Comparison of ENCODE assay signal across 24 cellular contexts in the genomic region with DNA sequence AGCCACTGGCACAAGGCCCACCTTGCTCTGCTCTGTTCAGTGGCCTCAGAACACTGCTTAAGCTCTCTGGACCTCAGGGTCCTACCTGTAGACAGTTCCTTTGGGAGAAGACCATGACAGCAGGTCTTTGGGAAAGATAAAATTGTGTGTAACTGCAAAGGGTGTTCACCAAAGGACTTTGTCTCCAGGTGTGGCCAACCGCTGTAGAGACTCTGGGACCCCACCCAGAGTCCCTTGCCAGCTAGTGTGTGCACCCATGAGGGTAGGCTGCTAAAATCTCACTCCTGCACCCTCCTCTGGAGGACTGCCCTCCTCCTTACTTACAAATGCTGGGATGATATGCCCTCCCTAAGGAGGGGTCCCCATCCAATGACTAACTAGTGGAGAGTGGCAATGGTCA.
DNase-seq lines count a peak whose midpoint lies in the region; ATAC-seq, FAIRE-seq and TF ChIP-seq lines count a peak whose summit lies in the region.
"Had no signal": no experiment of that assay in that cellular context is flagged by ENCODE, and none has a peak within 500 bp of the region (broad histone marks: within the 10 kb centered on the region; RNA-seq: fewer than 3 reads in every experiment).

No MANE protein-coding gene starts in this region.

- no peaks in the 10 kb centered on the region for H3K36me3 ChIP-seq in astrocyte (ENCODE audit: insufficient read depth, low read length)
- no peaks in the 10 kb centered on the region for H3K36me3 ChIP-seq in mucosa of descending colon (ENCODE audit: low read depth)
- H3K36me3 ChIP-seq in adrenal gland (replicated peaks in 1 of 2) = no peaks in the 10 kb centered on the region
- H3K36me3 ChIP-seq: BLaER1 treated with 17β-estradiol and CSF1 and Interleukin-3, amounts not matched to agents 10 nM and 100 nM had no signal

- intact Hi-C loops in left colon (cut with DNase I, micrococcal nuclease) (no loop called here), mucosa of descending colon (cut with DNase I, micrococcal nuclease) (no loop called here), MCF 10A (cut with micrococcal nuclease) (no loop called here), adrenal gland (cut with DNase I) (no loop called here)

- peak overlapping the region; percentile 97; the same call in 1 of the 2 replicates for H3K27ac Mint-ChIP-seq in HFFc6
- no peak overlapping the region for H3K27ac Mint-ChIP-seq in astrocyte (ENCODE audit: unreplicated experiment)
- H3K27ac Mint-ChIP-seq in MCF 10A (ENCODE audit: low read depth, unreplicated experiment) = no peak overlapping the region
- H3K27ac Mint-ChIP-seq: B cell; CD4-positive, CD25-positive, alpha-beta regulatory T cell; CD8-positive, alpha-beta T cell had no signal

- H3K9me3 ChIP-seq in astrocyte (ENCODE audit: insufficient read depth, low read depth, low read length) (no peaks in the 10 kb centered on the region), mucosa of descending colon (no peaks in the 10 kb centered on the region), adrenal gland (replicated peaks in 1 of 3) (no peaks in the 10 kb centered on the region)
- H3K9me3 ChIP-seq: BLaER1 treated with 17β-estradiol and CSF1 and Interleukin-3, amounts not matched to agents 10 nM and 100 nM; Caco-2 had no signal

- ATAC-seq in left colon (peak; percentile 94), mucosa of descending colon (peak; percentile 60), HG02884 (IDR thresholded peaks at IDR 0.05; ENCODE audit: unreplicated experiment) (no peak)
- ATAC-seq: A549; CD8-positive, alpha-beta T cell had no signal

- H3K79me2 ChIP-seq in astrocyte (ENCODE audit: insufficient read depth, low read length) = no peaks in the 10 kb centered on the region

- H3K4me3 Mint-ChIP-seq in HFFc6 (no peak overlapping the region), astrocyte (ENCODE audit: unreplicated experiment) (no peak overlapping the region), MCF 10A (ENCODE audit: unreplicated experiment) (no peak overlapping the region)
- H3K4me3 Mint-ChIP-seq: B cell; CD4-positive, CD25-positive, alpha-beta regulatory T cell; CD8-positive, alpha-beta T cell had no signal

- no TSS peak for BruUV-seq in MCF 10A (replicated peaks; lab: Mats Ljungman, UMichigan)

- no peak for TF ChIP-seq POLR2A in adrenal gland (IDR thresholded peaks at IDR 0.05)

- H2AFZ ChIP-seq in astrocyte (ENCODE audit: low read depth, low read length) = no peak overlapping the region

- H3K4me1 Mint-ChIP-seq in HFFc6 (ENCODE audit: low read depth) (peaks cover 66% of the 10 kb centered on the region), astrocyte (ENCODE audit: low read depth, unreplicated experiment) (peaks cover 21% of the 10 kb centered on the region), MCF 10A (ENCODE audit: insufficient read depth, unreplicated experiment) (no peaks in the 10 kb centered on the region)
- H3K4me1 Mint-ChIP-seq: B cell; CD4-positive, CD25-positive, alpha-beta regulatory T cell had no signal

- H3K27me3 ChIP-seq in astrocyte (ENCODE audit: insufficient read depth, low read length) (no peaks in the 10 kb centered on the region), adrenal gland (no peaks in the 10 kb centered on the region)
- H3K27me3 ChIP-seq: BLaER1 treated with 17β-estradiol and CSF1 and Interleukin-3, amounts not matched to agents 10 nM and 100 nM had no signal

- no peak overlapping the region for H3K9ac ChIP-seq in astrocyte (ENCODE audit: low read length)
- H3K9ac ChIP-seq: BLaER1 treated with 17β-estradiol and CSF1 and Interleukin-3, amounts not matched to agents 10 nM and 100 nM had no signal

- peak overlapping the region; percentile 66 for H3K4me2 ChIP-seq in astrocyte (ENCODE audit: low read length)
- H3K4me2 ChIP-seq: A549; BLaER1 treated with 17β-estradiol and CSF1 and Interleukin-3, amounts not matched to agents 10 nM and 100 nM had no signal

- CTCF ChIA-PET in MCF 10A (lab: Yijun Ruan, JAX) = no interaction called here

- H4K20me1 ChIP-seq in astrocyte (ENCODE audit: insufficient read depth, low read length) = no peaks in the 10 kb centered on the region
- H4K20me1 ChIP-seq: BLaER1 treated with 17β-estradiol and CSF1 and Interleukin-3, amounts not matched to agents 10 nM and 100 nM had no signal

- no peak overlapping the region for H3K4me3 ChIP-seq in astrocyte (ENCODE audit: insufficient read depth, low read depth, low read length)
- no peak overlapping the region for H3K4me3 ChIP-seq in mucosa of descending colon
- no peak overlapping the region for H3K4me3 ChIP-seq in adrenal gland
- H3K4me3 ChIP-seq: A549; BLaER1 treated with 17β-estradiol and CSF1 and Interleukin-3, amounts not matched to agents 10 nM and 100 nM had no signal

- no peaks in the 10 kb centered on the region; the same call in 1 of the 2 replicates for H3K27me3 Mint-ChIP-seq in HFFc6 (ENCODE audit: insufficient read depth)
- H3K27me3 Mint-ChIP-seq in astrocyte (ENCODE audit: low read depth, unreplicated experiment) = no peaks in the 10 kb centered on the region
- no peaks in the 10 kb centered on the region for H3K27me3 Mint-ChIP-seq in MCF 10A (ENCODE audit: insufficient read depth, unreplicated experiment)
- H3K27me3 Mint-ChIP-seq: B cell had no signal

- peaks cover 11% of the 10 kb centered on the region for H3K36me3 Mint-ChIP-seq in HFFc6 (ENCODE audit: low read depth)
- H3K36me3 Mint-ChIP-seq in astrocyte (ENCODE audit: low read depth, unreplicated experiment) = peaks cover 2% of the 10 kb centered on the region
- H3K36me3 Mint-ChIP-seq in MCF 10A (ENCODE audit: insufficient read depth, unreplicated experiment) = no peaks in the 10 kb centered on the region
- H3K36me3 Mint-ChIP-seq: CD4-positive, CD25-positive, alpha-beta regulatory T cell; CD8-positive, alpha-beta T cell had no signal

- FAIRE-seq in astrocyte (lab: Jason Lieb, UNC) = no peak
- FAIRE-seq: D721Med, G401.6, GM12891, GM19239 had no signal

- TF ChIP-seq CTCF in HFFc6 (IDR thresholded peaks at IDR 0.05) (no peak), astrocyte (IDR thresholded peaks at IDR 0.05; ENCODE audit: insufficient read depth, low read depth, low read length) (no peak), mucosa of descending colon (IDR thresholded peaks at IDR 0.05) (no peak), MCF 10A (IDR thresholded peaks at IDR 0.05; ENCODE audit: unreplicated experiment) (no peak), adrenal gland (IDR thresholded peaks at IDR 0.05) (no peak)

- H3K4me1 ChIP-seq in astrocyte (ENCODE audit: insufficient read depth, low read length) = peaks cover 31% of the 10 kb centered on the region
- H3K4me1 ChIP-seq in mucosa of descending colon (ENCODE audit: low read depth) = no peaks in the 10 kb centered on the region
- H3K4me1 ChIP-seq in adrenal gland (replicated peaks in 1 of 2) = no peaks in the 10 kb centered on the region
- H3K4me1 ChIP-seq: Caco-2 had no signal

- POLR2A ChIA-PET in MCF 10A (lab: Yijun Ruan, JAX) = no interaction called here

- no peak for DNase-seq in HFFc6
- no peak for DNase-seq in astrocyte (ENCODE audit: low read depth)
- DNase-seq in left colon = peak in 1 of 2 donors; percentile 34
- peak in 2 of 3 donors; percentile 39 to 42 for DNase-seq in mucosa of descending colon
- no peak for DNase-seq in MCF 10A (ENCODE audit: unreplicated experiment)
- DNase-seq in adrenal gland = no peak
- no peak for DNase-seq in stimulated activated CD4-positive, alpha-beta T cell treated with anti-CD3 and anti-CD28 coated beads, Interleukin-15, amount 100 ng/mL, for 24 hours
- DNase-seq: AML-193; Caco-2; Calu3; CD4-positive, CD25-positive, alpha-beta regulatory T cell; CD8-positive, alpha-beta T cell; DMS79 treated with DMSO at 0.1 percent for 48 hours; GF-D8 had no signal

- H3K27ac ChIP-seq in astrocyte (ENCODE audit: low read depth, low read length) (no peak overlapping the region), adrenal gland (no peak overlapping the region)
- H3K27ac ChIP-seq: 22Rv1; A549; BLaER1 treated with 17β-estradiol and CSF1 and Interleukin-3, amounts not matched to agents 10 nM and 100 nM; C4-2B had no signal

- WGBS in adrenal gland, 4 donors = 98 to 100% (median 100%) methylated on average over 1 of the region's 1 CpG; no CpG with 5 or more reads in 1 of the 4 donors

- H3K9me3 Mint-ChIP-seq in HFFc6 (no peaks in the 10 kb centered on the region), astrocyte (ENCODE audit: unreplicated experiment) (peaks cover 4% of the 10 kb centered on the region), MCF 10A (ENCODE audit: unreplicated experiment) (peaks cover 50% of the 10 kb centered on the region)
- H3K9me3 Mint-ChIP-seq: CD8-positive, alpha-beta T cell had no signal

Comparison
In these comparisons a context has a peak if more than half of its experiments do, and no peak if none do; other contexts are left out.
1. DNase-seq: peak in mucosa of descending colon (2 of 3); none in HFFc6 (single experiment), astrocyte (single experiment), MCF 10A (single experiment), adrenal gland (0 of 7) and stimulated activated CD4-positive, alpha-beta T cell treated with anti-CD3 and anti-CD28 coated beads, Interleukin-15, amount 100 ng/mL, for 24 hours (single experiment).